14 cellular contexts compared by ENCODE assay signal in the genomic region with DNA sequence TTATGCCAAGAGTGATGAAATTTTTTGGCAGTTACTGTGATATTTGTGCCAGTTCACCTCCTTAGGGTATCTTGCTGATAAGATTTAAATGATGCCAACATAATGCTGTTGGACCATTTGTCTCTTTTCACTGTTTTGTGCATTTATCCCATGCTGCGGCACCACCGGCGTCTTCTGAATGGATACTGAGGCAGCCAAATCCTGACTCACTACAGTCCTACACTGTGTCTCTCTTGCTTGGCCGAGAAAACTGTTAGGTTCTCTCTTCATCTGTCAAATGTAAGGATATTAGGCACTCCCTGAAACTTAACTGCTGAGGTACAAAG. TPM values are rescaled to one million over a fixed set of nuclear protein-coding genes. Genes with fewer than 3 reads are reported as not detected.
DNase-seq lines count a peak whose midpoint lies in the region; ATAC-seq and TF ChIP-seq lines count a peak whose summit lies in the region.
"Had no signal": no experiment of that assay in that cellular context is flagged by ENCODE, and none has a peak within 500 bp of the region (broad histone marks: within the 10 kb centered on the region; RNA-seq: fewer than 3 reads in every experiment).

No MANE protein-coding gene starts in this region.

- H2BK15ac ChIP-seq in mesendoderm (replicated peaks; ENCODE audit: low read depth) = no peak overlapping the region

- no peak overlapping the region for H3K27ac Mint-ChIP-seq in stimulated activated effector memory CD8-positive, alpha-beta T cell treated with anti-CD3 and anti-CD28 coated beads, Interleukin-12 subunit alpha, Interleukin-12 subunit beta, amount 100 ng/mL, for 72 hours

- no peak overlapping the region for H3K4me3 ChIP-seq in heart left ventricle
- H3K4me3 ChIP-seq in mesendoderm (ENCODE audit: low read length) = no peak overlapping the region
- no peak overlapping the region for H3K4me3 ChIP-seq in aorta (ENCODE audit: low read length in 2 of 2)
- H3K4me3 ChIP-seq: Peyer's patch had no signal

- ATAC-seq in Right ventricle myocardium inferior = peak; percentile 75
- ATAC-seq in heart left ventricle = peak; percentile 45 to 76 (median 60)
- peak; percentile 42 for ATAC-seq in aorta (ENCODE audit: low FRiP score)
- no peak for ATAC-seq in stimulated activated effector memory CD8-positive, alpha-beta T cell treated with anti-CD3 and anti-CD28 coated beads, Interleukin-12 subunit alpha, Interleukin-12 subunit beta, amount 100 ng/mL, for 72 hours

- H3K18ac ChIP-seq in mesendoderm (ENCODE audit: low read length) = peak overlapping the region; percentile 64

- no peaks in the 10 kb centered on the region for H3K36me3 Mint-ChIP-seq in stimulated activated effector memory CD8-positive, alpha-beta T cell treated with anti-CD3 and anti-CD28 coated beads, Interleukin-12 subunit alpha, Interleukin-12 subunit beta, amount 100 ng/mL, for 72 hours

- H3K4me1 ChIP-seq in heart left ventricle = peaks cover 0 to 37% (median 27%) of the 10 kb centered on the region in 12 donors
- peaks cover 20% of the 10 kb centered on the region for H3K4me1 ChIP-seq in mesendoderm (ENCODE audit: control insufficient read depth, low read depth, low read length)
- no peaks in the 10 kb centered on the region for H3K4me1 ChIP-seq in aorta (ENCODE audit: control insufficient read depth in 1 of 2, insufficient read depth in 2 of 2, low read length in 2 of 2)
- H3K4me1 ChIP-seq: Peyer's patch had no signal

- no peaks in the 10 kb centered on the region for H3K79me1 ChIP-seq in mesendoderm (ENCODE audit: low read length)

- peak overlapping the region; percentile 70 for H3K4ac ChIP-seq in mesendoderm (ENCODE audit: low read depth, low read length)

- 41 to 50% (median 46%) methylated on average over 4 of the region's 4 CpGs for WGBS in heart left ventricle, 4 donors
- WGBS in mesendoderm (ENCODE audit: extremely low coverage, insufficient coverage, low lambda C conversion rate) = no CpG with 5 or more reads among the region's 4 CpGs
- 2 to 6% methylated on average over 4 of the region's 4 CpGs for WGBS in aorta, 2 donors

- no peaks in the 10 kb centered on the region for H3K79me2 ChIP-seq in mesendoderm (ENCODE audit: control insufficient read depth, insufficient read depth, low read length)

- H2BK120ac ChIP-seq in mesendoderm (ENCODE audit: low read depth, low read length) = no peak overlapping the region

- no peak overlapping the region for H3K9ac ChIP-seq in mesendoderm (ENCODE audit: low read length)

- H3K27me3 ChIP-seq in heart left ventricle = no peaks in the 10 kb centered on the region
- H3K27me3 ChIP-seq in mesendoderm (ENCODE audit: insufficient read depth, low read length, poor library complexity) = no peaks in the 10 kb centered on the region
- H3K27me3 ChIP-seq in aorta (ENCODE audit: control insufficient read depth in 1 of 2, insufficient read depth in 2 of 2, low read length in 1 of 2) = no peaks in the 10 kb centered on the region
- H3K27me3 ChIP-seq: Peyer's patch had no signal

- no peak for TF ChIP-seq CTCF in heart left ventricle (IDR thresholded peaks at IDR 0.05)

- H3K4me2 ChIP-seq in mesendoderm (ENCODE audit: low read length) = no peak overlapping the region

- H3K4me1 Mint-ChIP-seq in stimulated activated effector memory CD8-positive, alpha-beta T cell treated with anti-CD3 and anti-CD28 coated beads, Interleukin-12 subunit alpha, Interleukin-12 subunit beta, amount 100 ng/mL, for 72 hours = no peaks in the 10 kb centered on the region

- H3K36me3 ChIP-seq in heart left ventricle (no peaks in the 10 kb centered on the region), mesendoderm (ENCODE audit: control insufficient read depth, insufficient read depth, low read length) (no peaks in the 10 kb centered on the region), aorta (ENCODE audit: control insufficient read depth in 1 of 2, insufficient read depth in 2 of 2, low read length in 1 of 2) (no peaks in the 10 kb centered on the region)
- H3K36me3 ChIP-seq: Peyer's patch had no signal

- H4K5ac ChIP-seq in mesendoderm (ENCODE audit: low read length) = no peak overlapping the region

- H2BK5ac ChIP-seq in mesendoderm (ENCODE audit: low read length) = no peak overlapping the region

- no peak overlapping the region for H3K23ac ChIP-seq in mesendoderm (ENCODE audit: low read length)

- DNase-seq in Right ventricle myocardium inferior (ENCODE audit: missing footprints) = peak; percentile 59
- no peak for DNase-seq in cardiac septum (ENCODE audit: low spot score)
- DNase-seq in heart left ventricle = no peak
- DNase-seq in mesendoderm = no peak
- DNase-seq in aorta = no peak
- DNase-seq in Kasumi-1 (lab: John Stamatoyannopoulos, UW) = no peak
- no peak for DNase-seq in stimulated activated effector memory CD8-positive, alpha-beta T cell treated with anti-CD3 and anti-CD28 coated beads, Interleukin-12 subunit alpha, Interleukin-12 subunit beta, amount 100 ng/mL, for 72 hours (ENCODE audit: low spot score in 2 of 2)
- DNase-seq in activated effector memory CD4-positive, alpha-beta T cell treated with anti-CD3 and anti-CD28 coated beads, Interleukin-2, amount 50 U/mL, for 16 hours = no peak
- DNase-seq: 8988T, C1 segment of cervical spinal cord, NCI-H1105 treated with DMSO at 0.1 percent for 48 hours, NCI-H187 treated with DMSO at 0.1 percent for 48 hours, NCI-H446 treated with DMSO at 0.1 percent for 48 hours, Peyer's patch had no signal

- TF ChIP-seq POLR2A in heart left ventricle (IDR thresholded peaks at IDR 0.05) = no peak

- peak overlapping the region in 10 of 12 donors; percentile 31 to 70 (median 48) for H3K27ac ChIP-seq in heart left ventricle
- H3K27ac ChIP-seq in mesendoderm (ENCODE audit: low read depth, low read length) = no peak overlapping the region
- H3K27ac ChIP-seq in aorta (ENCODE audit: low read depth in 1 of 2, low read length in 2 of 2) = no peak overlapping the region

- no peak overlapping the region for H2AK5ac ChIP-seq in mesendoderm (ENCODE audit: low read length)

- H3K56ac ChIP-seq in mesendoderm (ENCODE audit: low read length) = peak overlapping the region; percentile 4

- H3K9me3 ChIP-seq in heart left ventricle (no peaks in the 10 kb centered on the region), aorta (ENCODE audit: control insufficient read depth, low read length) (no peaks in the 10 kb centered on the region)
- H3K9me3 ChIP-seq: Peyer's patch had no signal

- no peak overlapping the region for H4K8ac ChIP-seq in mesendoderm (ENCODE audit: low read depth, low read length)

- H3K4me3 Mint-ChIP-seq in stimulated activated effector memory CD8-positive, alpha-beta T cell treated with anti-CD3 and anti-CD28 coated beads, Interleukin-12 subunit alpha, Interleukin-12 subunit beta, amount 100 ng/mL, for 72 hours = no peak overlapping the region

- intact Hi-C loops in Right ventricle myocardium inferior (cut with DNase I) = no loop called here
- intact Hi-C loops in cardiac septum (cut with DNase I) = no loop called here
- intact Hi-C loops in heart left ventricle (cut with DNase I) = no loop called here
- intact Hi-C loops in aorta (cut with DNase I) = loop anchor here in 1 of 2 donors (5.0 kb wide), 1 partner anchor 41 kb away; no protein-coding TSS in a partner anchor

- no peaks in the 10 kb centered on the region for H3K9me3 Mint-ChIP-seq in stimulated activated effector memory CD8-positive, alpha-beta T cell treated with anti-CD3 and anti-CD28 coated beads, Interleukin-12 subunit alpha, Interleukin-12 subunit beta, amount 100 ng/mL, for 72 hours

RNA-seq across cellular contexts. Expression of a gene that starts 44.4 kb away (rescaled TPM):
- total RNA-seq in Right ventricle myocardium inferior (11.6 TPM), cardiac septum (14.3 TPM), heart left ventricle (10 to 100 TPM in 8 of 9 donors, 1 to 10 TPM in 1; 9.7 to 37.3 (median 11.1) TPM), aorta (10 to 100 TPM; 49.8 to 96.7 TPM)
- polyA plus RNA-seq in heart left ventricle (1 to 10 TPM; 3.2 to 6.3 TPM), aorta (10 to 100 TPM in 1 of 2 donors, 1 to 10 TPM in 1; 8.5 to 15.9 TPM)
- polyA plus RNA-seq in mesendoderm (2013, experiment 1 of 2) = 24.8 TPM
- 25.2 TPM for polyA plus RNA-seq in mesendoderm (2013, experiment 2 of 2)

RNA-seq across cellular contexts. Expression of a gene that starts 46.6 kb away (rescaled TPM):
- total RNA-seq in Right ventricle myocardium inferior (80.6 TPM), cardiac septum (125 TPM), heart left ventricle (100 to 1,000 TPM in 5 of 9 donors, 10 to 100 TPM in 4; 81.5 to 150 (median 103) TPM), aorta (10 to 100 TPM; 77.2 to 78.0 TPM)
- polyA plus RNA-seq in heart left ventricle (10 to 100 TPM; 24.8 to 68.5 TPM), aorta (10 to 100 TPM; 30.8 to 32.2 TPM)
- 46.8 TPM for polyA plus RNA-seq in mesendoderm (2013, experiment 1 of 2)
- 46.9 TPM for polyA plus RNA-seq in mesendoderm (2013, experiment 2 of 2)

Comparison
In these comparisons a context has a peak if more than half of its experiments do, and no peak if none do; other contexts are left out.
1. H3K27ac ChIP-seq: peak in heart left ventricle (10 of 12); none in mesendoderm (single experiment) and aorta (0 of 2).